ENCODE assay signal across 8 cellular contexts in the genomic region with DNA sequence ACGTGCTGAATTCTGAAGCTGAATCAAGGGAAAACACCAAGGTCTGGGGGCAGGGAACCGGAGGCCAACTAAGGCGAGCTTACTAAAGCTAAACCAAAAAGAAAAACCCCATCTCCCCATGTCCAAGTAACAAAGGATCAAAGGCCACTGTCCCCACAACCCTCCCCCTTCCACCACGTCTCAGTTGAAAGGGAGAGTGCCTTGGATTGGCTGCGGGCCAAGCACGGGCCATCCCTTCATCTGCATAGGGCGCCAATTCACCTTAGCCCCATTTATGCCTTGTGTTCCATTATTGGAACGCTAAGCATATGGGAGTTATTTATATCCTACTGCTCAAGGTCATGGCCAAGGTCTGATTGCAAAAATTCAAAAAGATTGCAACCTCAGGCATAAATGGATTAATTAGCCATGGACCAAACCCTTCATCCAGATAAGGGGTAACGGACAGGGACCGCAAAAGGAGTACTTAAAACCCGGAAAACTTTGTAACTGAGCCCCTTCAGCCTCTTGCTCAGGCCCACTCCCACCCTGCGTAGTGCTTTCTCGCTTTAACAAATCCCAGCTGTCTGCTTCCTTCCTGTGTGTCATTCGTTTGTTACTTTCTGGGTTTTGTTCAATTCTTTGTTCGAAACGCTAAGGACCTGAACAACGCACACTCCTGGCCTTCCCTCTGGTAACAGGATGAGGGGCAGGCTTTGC. TPM values are rescaled to one million over a fixed set of nuclear protein-coding genes. Genes with fewer than 3 reads are reported as not detected.
DNase-seq lines count a peak whose midpoint lies in the region; ATAC-seq and TF ChIP-seq lines count a peak whose summit lies in the region.

No MANE protein-coding gene starts in this region.

- no peaks in the 10 kb centered on the region for H3K36me3 ChIP-seq in urinary bladder (ENCODE audit: insufficient read depth)

- CTCF ChIA-PET in activated CD4-positive, alpha-beta memory T cell treated with anti-CD3 and anti-CD28 coated beads, Interleukin-2, amount 10 ng/mL, durations not matched to agents 7 days and 5 days (lab: Charles Lee), result interaction anchor here (0.7 to 7.3 kb wide), 41 partner anchors 8 to 534 kb away, joined by 3 to 74 read pairs (median 5); partner anchors contain the start of genes ACD, C16orf86, CARMIL2 and CTCF

- peak; percentile 5 for ATAC-seq in esophagus mucosa

- H3K27me3 Mint-ChIP-seq in activated CD4-positive, alpha-beta memory T cell treated with anti-CD3 and anti-CD28 coated beads, Interleukin-2, amount 10 ng/mL, durations not matched to agents 7 days and 5 days, result no peaks in the 10 kb centered on the region
- no peaks in the 10 kb centered on the region for H3K27me3 Mint-ChIP-seq in neural crest cell (ENCODE audit: low read depth)

- peaks cover 39% of the 10 kb centered on the region for H3K4me1 Mint-ChIP-seq in activated CD4-positive, alpha-beta memory T cell treated with anti-CD3 and anti-CD28 coated beads, Interleukin-2, amount 10 ng/mL, durations not matched to agents 7 days and 5 days
- peaks cover 19% of the 10 kb centered on the region for H3K4me1 Mint-ChIP-seq in neural crest cell

- H3K4me3 Mint-ChIP-seq in activated CD4-positive, alpha-beta memory T cell treated with anti-CD3 and anti-CD28 coated beads, Interleukin-2, amount 10 ng/mL, durations not matched to agents 7 days and 5 days, result peak overlapping the region; percentile 98
- H3K4me3 Mint-ChIP-seq in neural crest cell, result peak overlapping the region; percentile 100

- TF ChIP-seq CTCF in neural crest cell (conservative IDR thresholded peaks at IDR 0.05), result no peak

- peak; percentile 67 for DNase-seq in DMS 273 (lab: John Stamatoyannopoulos, UW; ENCODE audit: unreplicated experiment)
- no peak for DNase-seq in DMS 273 treated with DMSO at 0.1 percent for 48 hours (lab: John Stamatoyannopoulos, UW)
- DNase-seq in LHCN-M2 (ENCODE audit: low read depth), result peak; percentile 21
- DNase-seq in activated CD4-positive, alpha-beta memory T cell treated with anti-CD3 and anti-CD28 coated beads, Interleukin-2, amount 10 ng/mL, durations not matched to agents 7 days and 5 days, result peak; percentile 69
- DNase-seq in neural crest cell (ENCODE audit: low read depth, low spot score), result no peak
- DNase-seq in NCI-H187 (lab: John Stamatoyannopoulos, UW), result no peak

- peak overlapping the region; percentile 48 for H3K27ac ChIP-seq in urinary bladder (ENCODE audit: low read depth)

- H3K4me3 ChIP-seq in urinary bladder (ENCODE audit: low read depth, low read length), result peak overlapping the region; percentile 31

- POLR2A ChIA-PET in activated CD4-positive, alpha-beta memory T cell treated with anti-CD3 and anti-CD28 coated beads, Interleukin-2, amount 10 ng/mL, durations not matched to agents 7 days and 5 days (lab: Charles Lee), result interaction anchor here (0.7 to 3.0 kb wide), 32 partner anchors 9 to 455 kb away, joined by 3 to 32 read pairs (median 5); partner anchors contain the start of genes ACD, CARMIL2, CTCF and FHOD1

- peak overlapping the region; percentile 96 for H3K27ac Mint-ChIP-seq in activated CD4-positive, alpha-beta memory T cell treated with anti-CD3 and anti-CD28 coated beads, Interleukin-2, amount 10 ng/mL, durations not matched to agents 7 days and 5 days
- H3K27ac Mint-ChIP-seq in neural crest cell (ENCODE audit: unreplicated experiment), result peak overlapping the region; percentile 100

- H3K36me3 Mint-ChIP-seq in activated CD4-positive, alpha-beta memory T cell treated with anti-CD3 and anti-CD28 coated beads, Interleukin-2, amount 10 ng/mL, durations not matched to agents 7 days and 5 days (ENCODE audit: low read depth), result peaks cover 20% of the 10 kb centered on the region
- no peaks in the 10 kb centered on the region for H3K36me3 Mint-ChIP-seq in neural crest cell (ENCODE audit: low read depth)

- 9% methylated on average over 17 of the region's 17 CpGs for WGBS in urinary bladder

- no peaks in the 10 kb centered on the region for H3K9me3 Mint-ChIP-seq in activated CD4-positive, alpha-beta memory T cell treated with anti-CD3 and anti-CD28 coated beads, Interleukin-2, amount 10 ng/mL, durations not matched to agents 7 days and 5 days
- no peaks in the 10 kb centered on the region for H3K9me3 Mint-ChIP-seq in neural crest cell

- peaks cover 2% of the 10 kb centered on the region for H3K4me1 ChIP-seq in urinary bladder (ENCODE audit: insufficient read depth)

RNA-seq across cellular contexts. Expression of gene ATP6V0D1, which starts 0.8 kb away (rescaled TPM):
- total RNA-seq in LHCN-M2 (2014; rRNA removed), result 147 and 156 TPM in 2 replicates
- 196 TPM for polyA plus RNA-seq in LHCN-M2 (2012)
- total RNA-seq in activated CD4-positive, alpha-beta memory T cell treated with anti-CD3 and anti-CD28 coated beads, Interleukin-2, amount 10 ng/mL, durations not matched to agents 7 days and 5 days, result 10 to 100 TPM; 52.8 to 59.5 TPM
- total RNA-seq in esophagus mucosa, result 80.9 TPM
- total RNA-seq in neural crest cell, result 54.7 and 55.4 TPM in 2 replicates
- total RNA-seq in urinary bladder, result 50.0 TPM
- polyA plus RNA-seq in urinary bladder, result 92.5 TPM

RNA-seq across cellular contexts. Expression of gene AGRP, which starts 1.6 kb away (rescaled TPM):
- total RNA-seq in LHCN-M2 (2014; rRNA removed) (not detected in 2 replicates), esophagus mucosa (not detected), neural crest cell (not detected in 2 replicates), urinary bladder (not detected)
- 0.09 TPM for polyA plus RNA-seq in LHCN-M2 (2012)
- total RNA-seq in activated CD4-positive, alpha-beta memory T cell treated with anti-CD3 and anti-CD28 coated beads, Interleukin-2, amount 10 ng/mL, durations not matched to agents 7 days and 5 days, result not detected
- not detected for polyA plus RNA-seq in urinary bladder

RNA-seq across cellular contexts. Expression of gene RIPOR1, which starts 46.9 kb away (rescaled TPM):
- total RNA-seq in LHCN-M2 (2014; rRNA removed) (24.3 and 24.4 TPM in 2 replicates), esophagus mucosa (14.3 TPM), neural crest cell (60.6 and 65.7 TPM in 2 replicates), urinary bladder (20.5 TPM)
- 49.1 TPM for polyA plus RNA-seq in LHCN-M2 (2012)
- 10 to 100 TPM; 24.6 to 32.7 TPM for total RNA-seq in activated CD4-positive, alpha-beta memory T cell treated with anti-CD3 and anti-CD28 coated beads, Interleukin-2, amount 10 ng/mL, durations not matched to agents 7 days and 5 days
- polyA plus RNA-seq in urinary bladder, result 59.0 TPM

RNA-seq across cellular contexts. Expression of gene HSD11B2, which starts 50.8 kb away (rescaled TPM):
- 0.17 and 0.58 TPM in 2 replicates for total RNA-seq in LHCN-M2 (2014; rRNA removed)
- polyA plus RNA-seq in LHCN-M2 (2012), result 0.09 TPM
- not detected for total RNA-seq in activated CD4-positive, alpha-beta memory T cell treated with anti-CD3 and anti-CD28 coated beads, Interleukin-2, amount 10 ng/mL, durations not matched to agents 7 days and 5 days
- 6.6 TPM for total RNA-seq in esophagus mucosa
- 3.8 and 4.7 TPM in 2 replicates for total RNA-seq in neural crest cell
- total RNA-seq in urinary bladder, result 6.9 TPM
- polyA plus RNA-seq in urinary bladder, result 1.9 TPM

Comparison
In these comparisons a context has a peak if more than half of its experiments do, and no peak if none do; other contexts are left out.
1. DNase-seq: peak in DMS 273 (single experiment), LHCN-M2 (single experiment) and activated CD4-positive, alpha-beta memory T cell treated with anti-CD3 and anti-CD28 coated beads, Interleukin-2, amount 10 ng/mL, durations not matched to agents 7 days and 5 days (single experiment); none in DMS 273 treated with DMSO at 0.1 percent for 48 hours (single experiment), neural crest cell (single experiment) and NCI-H187 (0 of 2).